Comparison of ENCODE assay signal across 8 cellular contexts in genomic region chr15:94324117-94324826, GRCh38.
DNase-seq lines count a peak whose midpoint lies in the region; ATAC-seq and TF ChIP-seq lines count a peak whose summit lies in the region.

No MANE protein-coding gene starts in this region.

- ATAC-seq in GM18861 (IDR thresholded peaks at IDR 0.05; ENCODE audit: unreplicated experiment) (peak; percentile 71), HG03064 (IDR thresholded peaks at IDR 0.05; ENCODE audit: low read depth, unreplicated experiment) (peak; percentile 90), left lung (peak; percentile 97)

- intact Hi-C loops in left lung (cut with DNase I) = loop anchor here in 1 of 2 donors (5.0 kb wide), 1 partner anchor 157 kb away; no protein-coding TSS in a partner anchor

- H3K9me3 ChIP-seq in WERI-Rb-1 (ENCODE audit: severe bottlenecking) (no peaks in the 10 kb centered on the region), left lung (no peaks in the 10 kb centered on the region)

- H3K4me3 ChIP-seq in AG09309 (ENCODE audit: control insufficient read depth, low read depth, low read length) = no peak overlapping the region
- no peak overlapping the region for H3K4me3 ChIP-seq in WERI-Rb-1 (ENCODE audit: low read depth, low read length)
- H3K4me3 ChIP-seq in left lung = no peak overlapping the region

- TF ChIP-seq CTCF in AG09309 (IDR thresholded peaks at IDR 0.05; ENCODE audit: control insufficient read depth, insufficient read depth, low read depth, low read length, missing control alignments) (peak; percentile 89), WERI-Rb-1 (IDR thresholded peaks at IDR 0.05; ENCODE audit: low read depth, low read length) (peak; percentile 82), left lung (IDR thresholded peaks at IDR 0.05) (peak; percentile 88 to 93)

- H3K36me3 ChIP-seq in WERI-Rb-1 (no peaks in the 10 kb centered on the region), left lung (peaks cover 0 to 6% of the 10 kb centered on the region in 2 donors)

- no peak overlapping the region for H3K27ac ChIP-seq in WERI-Rb-1
- no peak overlapping the region for H3K27ac ChIP-seq in left lung

- H3K4me1 ChIP-seq in left lung = peaks cover 0 to 20% of the 10 kb centered on the region in 2 donors

- DNase-seq in AG09309 (ENCODE audit: low read depth) (no peak), NCI-H2171 treated with DMSO at 0.1 percent for 48 hours (lab: John Stamatoyannopoulos, UW) (peak; percentile 55), WERI-Rb-1 (peak; percentile 18), cerebellum (ENCODE audit: low spot score) (peak; percentile 42), left lung (peak in 1 of 2 donors; percentile 45)
- DNase-seq in stimulated activated CD4-positive, alpha-beta T cell treated with anti-CD3 and anti-CD28 coated beads, TNF-alpha, amount 100 ng/mL, for 4 hours (ENCODE audit: low read depth in 3 of 3) = peak; percentile 11 to 20 (median 20)

- H3K27me3 ChIP-seq in WERI-Rb-1 (ENCODE audit: insufficient read depth, low read depth, severe bottlenecking) (peaks cover 34% of the 10 kb centered on the region), left lung (no peaks in the 10 kb centered on the region)
